ENCODE assay signal across 12 cellular contexts in genomic region chr4:6360385-6360784, GRCh38.
DNase-seq lines count a peak whose midpoint lies in the region; TF ChIP-seq lines count a peak whose summit lies in the region.
"Had no signal": no experiment of that assay in that cellular context is flagged by ENCODE, and none has a peak within 500 bp of the region (broad histone marks: within the 10 kb centered on the region; RNA-seq: fewer than 3 reads in every experiment).

No MANE protein-coding gene starts in this region.

- H3F3A ChIP-seq in neural cell (ENCODE audit: insufficient read depth, low read length, poor library complexity, severe bottlenecking) = no peaks in the 10 kb centered on the region

- CTCF ChIA-PET in Caco-2 (lab: Charles Lee) = no interaction called here

- peak overlapping the region; percentile 57 for H3K4me2 ChIP-seq in neural cell (ENCODE audit: low read length)

- H3K4me1 ChIP-seq in uterus = no peaks in the 10 kb centered on the region
- H3K4me1 ChIP-seq in Caco-2 = no peaks in the 10 kb centered on the region

- POLR2A ChIA-PET in Caco-2 (lab: Charles Lee) = no interaction called here

- intact Hi-C loops in uterus (cut with DNase I; ENCODE audit: low total_unique reads) = no loop called here
- intact Hi-C loops in Caco-2 (cut with micrococcal nuclease; ENCODE audit: unreplicated experiment) = no loop called here

- BruUV-seq in Caco-2 (replicated peaks; lab: Mats Ljungman, UMichigan) = no TSS peak

- no peaks in the 10 kb centered on the region for H3K36me3 ChIP-seq in neural cell (ENCODE audit: insufficient read depth, low read length)
- no peaks in the 10 kb centered on the region for H3K36me3 ChIP-seq in uterus
- no peaks in the 10 kb centered on the region for H3K36me3 ChIP-seq in Caco-2 (ENCODE audit: control insufficient read depth, insufficient read depth, low read length)

- H3K4me3 Mint-ChIP-seq in Caco-2 (ENCODE audit: unreplicated experiment) = no peak overlapping the region
- H3K4me3 Mint-ChIP-seq: activated naive CD4-positive, alpha-beta T cell treated with anti-CD3 and anti-CD28 coated beads, Interleukin-2, amount 10 ng/mL, durations not matched to agents 7 days and 5 days; IgD-negative memory B cell; stimulated activated memory B cell treated with anti-CD40 and anti-IgM and Interleukin-4, amounts not matched to agents 10 μg/mL and 1 μg/mL and 100 μg/mL, for 72 hours had no signal

- DNase-seq in DMS79 (lab: John Stamatoyannopoulos, UW) = peak; percentile 53
- DNase-seq in NCI-H1092 treated with DMSO at 0.1 percent for 48 hours (lab: John Stamatoyannopoulos, UW) = peak; percentile 6
- peak; percentile 72 for DNase-seq in cerebellum (ENCODE audit: low spot score)
- no peak for DNase-seq in uterus
- no peak for DNase-seq in stimulated activated CD4-positive, alpha-beta T cell treated with anti-CD3 and anti-CD28 coated beads, Interleukin-4, amount 100 ng/mL, for 24 hours
- no peak for DNase-seq in Caco-2
- DNase-seq: activated CD4-positive, alpha-beta T cell treated with anti-CD3 and anti-CD28 coated beads for 4 hours; activated naive CD4-positive, alpha-beta T cell treated with anti-CD3 and anti-CD28 coated beads, Interleukin-2, amount 10 ng/mL, durations not matched to agents 7 days and 5 days had no signal

- peak overlapping the region; percentile 94 for H3K27ac ChIP-seq in neural cell (ENCODE audit: low read length)
- H3K27ac ChIP-seq in uterus = no peak overlapping the region
- H3K27ac ChIP-seq: C4-2B had no signal

- TF ChIP-seq RAD21 in neural cell (conservative IDR thresholded peaks at IDR 0.05) = peak; percentile 55

- H3K9me3 Mint-ChIP-seq in Caco-2 (ENCODE audit: unreplicated experiment) = no peaks in the 10 kb centered on the region
- H3K9me3 Mint-ChIP-seq: activated naive CD4-positive, alpha-beta T cell treated with anti-CD3 and anti-CD28 coated beads, Interleukin-2, amount 10 ng/mL, durations not matched to agents 7 days and 5 days; stimulated activated memory B cell treated with anti-CD40 and anti-IgM and Interleukin-4, amounts not matched to agents 10 μg/mL and 1 μg/mL and 100 μg/mL, for 72 hours had no signal

- H3K27me3 Mint-ChIP-seq in Caco-2 (ENCODE audit: insufficient read depth, unreplicated experiment) = peaks cover 10% of the 10 kb centered on the region

- no peaks in the 10 kb centered on the region for H3K36me3 Mint-ChIP-seq in Caco-2 (ENCODE audit: insufficient read depth, unreplicated experiment)
- H3K36me3 Mint-ChIP-seq: activated naive CD4-positive, alpha-beta T cell treated with anti-CD3 and anti-CD28 coated beads, Interleukin-2, amount 10 ng/mL, durations not matched to agents 7 days and 5 days; stimulated activated memory B cell treated with anti-CD40 and anti-IgM and Interleukin-4, amounts not matched to agents 10 μg/mL and 1 μg/mL and 100 μg/mL, for 72 hours had no signal

- no peak for TF ChIP-seq CTCF in neural cell (IDR thresholded peaks at IDR 0.05; ENCODE audit: poor library complexity, severe bottlenecking)
- no peak for TF ChIP-seq CTCF in uterus (IDR thresholded peaks at IDR 0.05)
- TF ChIP-seq CTCF in Caco-2 (IDR thresholded peaks at IDR 0.05; ENCODE audit: insufficient read depth in 1 of 2, low read depth in 1 of 2, low read length in 1 of 2, severe bottlenecking in 1 of 2, unreplicated experiment in 1 of 2) = no peak

- H3K79me2 ChIP-seq in neural cell (replicated peaks; ENCODE audit: insufficient read depth, low read length) = no peaks in the 10 kb centered on the region

- no peaks in the 10 kb centered on the region for H3K9me2 ChIP-seq in neural cell (ENCODE audit: insufficient read depth, low read length)

- peak overlapping the region; percentile 16 for H2AFZ ChIP-seq in neural cell (ENCODE audit: low read depth, low read length)

- peak; percentile 59 for TF ChIP-seq EP300 in neural cell (conservative IDR thresholded peaks at IDR 0.05; ENCODE audit: poor library complexity, severe bottlenecking)

- H3K27ac Mint-ChIP-seq in Caco-2 (ENCODE audit: unreplicated experiment) = no peak overlapping the region
- H3K27ac Mint-ChIP-seq: activated naive CD4-positive, alpha-beta T cell treated with anti-CD3 and anti-CD28 coated beads, Interleukin-2, amount 10 ng/mL, durations not matched to agents 7 days and 5 days; IgD-negative memory B cell; stimulated activated memory B cell treated with anti-CD40 and anti-IgM and Interleukin-4, amounts not matched to agents 10 μg/mL and 1 μg/mL and 100 μg/mL, for 72 hours had no signal

- H3K9ac ChIP-seq in neural cell (ENCODE audit: low read length) = peak overlapping the region; percentile 72

- no peak for TF ChIP-seq POLR2A in uterus (IDR thresholded peaks at IDR 0.05)

- H3K27me3 ChIP-seq in neural cell (ENCODE audit: insufficient read depth, low read depth, low read length) = no peaks in the 10 kb centered on the region
- H3K27me3 ChIP-seq in uterus = no peaks in the 10 kb centered on the region
- no peaks in the 10 kb centered on the region; the same call in none of the 2 replicates for H3K27me3 ChIP-seq in Caco-2 (replicated peaks; ENCODE audit: control insufficient read depth, insufficient read depth, low read length)

- H3K9me3 ChIP-seq in neural cell (ENCODE audit: low read length) (no peaks in the 10 kb centered on the region), uterus (no peaks in the 10 kb centered on the region), Caco-2 (no peaks in the 10 kb centered on the region)

- no peaks in the 10 kb centered on the region for H3K4me1 Mint-ChIP-seq in Caco-2 (ENCODE audit: low read depth, unreplicated experiment)
- H3K4me1 Mint-ChIP-seq: activated naive CD4-positive, alpha-beta T cell treated with anti-CD3 and anti-CD28 coated beads, Interleukin-2, amount 10 ng/mL, durations not matched to agents 7 days and 5 days; stimulated activated memory B cell treated with anti-CD40 and anti-IgM and Interleukin-4, amounts not matched to agents 10 μg/mL and 1 μg/mL and 100 μg/mL, for 72 hours had no signal

- H3K4me3 ChIP-seq in neural cell (ENCODE audit: low read length) (peak overlapping the region; percentile 62), uterus (no peak overlapping the region), Caco-2 (ENCODE audit: low read depth, low read length) (no peak overlapping the region)

- H4K20me1 ChIP-seq in neural cell (ENCODE audit: insufficient read depth) = no peaks in the 10 kb centered on the region

TF ChIP-seq in neural cell, 6 proteins besides CTCF, POLR2A, EP300 and RAD21:
- TF ChIP-seq TAF1 (IDR thresholded peaks at IDR 0.05; ENCODE audit: low read depth) = no peak
- TF ChIP-seq SMC3 (conservative IDR thresholded peaks at IDR 0.05; ENCODE audit: poor library complexity) = peak; percentile 0
- peak; percentile 63 for TF ChIP-seq POLR2AphosphoS5 (IDR thresholded peaks at IDR 0.05)
- TF ChIP-seq REST (IDR thresholded peaks at IDR 0.05; ENCODE audit: borderline replicate concordance) = no peak
- TF ChIP-seq MXI1 (conservative IDR thresholded peaks at IDR 0.05; ENCODE audit: poor library complexity, severe bottlenecking) = peak; percentile 84
- TF ChIP-seq EZH2 (IDR thresholded peaks at IDR 0.05; ENCODE audit: borderline replicate concordance, insufficient read depth, low read length, poor library complexity, severe bottlenecking) = no peak
TF ChIP-seq in neural cell: peak in this region for 3.

Comparison
In these comparisons a context has a peak if more than half of its experiments do, and no peak if none do; other contexts are left out.
1. DNase-seq: peak in DMS79 (single experiment), NCI-H1092 treated with DMSO at 0.1 percent for 48 hours (single experiment) and cerebellum (single experiment); none in uterus (0 of 2), stimulated activated CD4-positive, alpha-beta T cell treated with anti-CD3 and anti-CD28 coated beads, Interleukin-4, amount 100 ng/mL, for 24 hours (single experiment) and Caco-2 (0 of 2).